8 cellular contexts compared by ENCODE assay signal in genomic region chr3:14401692-14402303, GRCh38. TPM values are rescaled to one million over a fixed set of nuclear protein-coding genes. Genes with fewer than 3 reads are reported as not detected.
DNase-seq lines count a peak whose midpoint lies in the region; ATAC-seq and TF ChIP-seq lines count a peak whose summit lies in the region.

No MANE protein-coding gene starts in this region.

- TF ChIP-seq POLR2A in ovary (IDR thresholded peaks at IDR 0.05): no peak

- H3K4me2 ChIP-seq in OCI-LY7 (ENCODE audit: low read length): peak overlapping the region; percentile 75

- H3K9ac ChIP-seq in ES-I3 (ENCODE audit: low read depth, low read length): peak overlapping the region; percentile 94

- CTCF ChIA-PET in OCI-LY7 (lab: Charles Lee; ENCODE audit: unreplicated experiment): interaction anchor here (0.8 to 3.6 kb wide), 4 partner anchors 23 to 58 kb away, joined by 3 to 20 read pairs (median 4); no protein-coding TSS in a partner anchor

- no peaks in the 10 kb centered on the region for H3K27me3 ChIP-seq in ovary

- DNase-seq in OCI-LY7 (ENCODE audit: low spot score) (no peak), epithelial cell of prostate (ENCODE audit: low read depth, low spot score) (no peak), ovary (peak in 1 of 5 donors; percentile 42), NCI-H2196 treated with DMSO at 0.1 percent for 48 hours (lab: John Stamatoyannopoulos, UW; ENCODE audit: unreplicated experiment) (no peak), ecto neural progenitor cell (ENCODE audit: low spot score) (no peak)
- DNase-seq in stimulated activated CD4-positive, alpha-beta T cell treated with anti-CD3 and anti-CD28 coated beads, Interleukin-4, amount 100 ng/mL, for 4 hours: no peak

- H3K27ac ChIP-seq in OCI-LY7 (ENCODE audit: low read depth, low read length, poor library complexity, severe bottlenecking) (peak overlapping the region; percentile 91), epithelial cell of prostate (peak overlapping the region; percentile 25), ovary (peak overlapping the region in 1 of 2 donors; percentile 62)

- no peaks in the 10 kb centered on the region for H3K9me2 ChIP-seq in OCI-LY7 (ENCODE audit: insufficient read depth, low read length)

- no peak for ATAC-seq in HG03457 (IDR thresholded peaks at IDR 0.05; ENCODE audit: unreplicated experiment)

- peak overlapping the region; percentile 96 for H3K4me3 ChIP-seq in OCI-LY7 (ENCODE audit: low read depth, low read length, poor library complexity, severe bottlenecking)
- H3K4me3 ChIP-seq in ovary: peak overlapping the region; percentile 43

- no peak for TF ChIP-seq EP300 in ovary (IDR thresholded peaks at IDR 0.05)

- POLR2A ChIA-PET in OCI-LY7 (lab: Charles Lee): interaction anchor here (0.7 to 5.2 kb wide), 9 partner anchors 10 to 56 kb away, joined by 3 to 32 read pairs (median 6); no protein-coding TSS in a partner anchor

- TSS peak; percentile 82 for BruUV-seq in OCI-LY7 (replicated peaks; lab: Mats Ljungman, UMichigan)

- TF ChIP-seq CTCF in OCI-LY7 (conservative IDR thresholded peaks at IDR 0.05; ENCODE audit: low read length): no peak
- no peak for TF ChIP-seq CTCF in ovary (IDR thresholded peaks at IDR 0.05)

- WGBS in ovary, 3 donors: 44 to 52% (median 44%) methylated on average over 17 to 22 of the region's 22 CpGs

- peaks cover 27% of the 10 kb centered on the region for H4K20me1 ChIP-seq in OCI-LY7 (ENCODE audit: insufficient read depth, low read length)

- peaks cover 11% of the 10 kb centered on the region; the same call in 1 of the 2 replicates for H3K4me1 ChIP-seq in ES-I3 (ENCODE audit: insufficient read depth, low read length)
- peaks cover 75% of the 10 kb centered on the region for H3K4me1 ChIP-seq in OCI-LY7 (ENCODE audit: insufficient read depth, low read length, poor library complexity, severe bottlenecking)
- H3K4me1 ChIP-seq in ovary (ENCODE audit: insufficient read depth): peaks cover 7% of the 10 kb centered on the region

- H2AFZ ChIP-seq in OCI-LY7 (ENCODE audit: low read length): peak overlapping the region; percentile 51

- peaks cover 43% of the 10 kb centered on the region for H3K79me2 ChIP-seq in OCI-LY7 (ENCODE audit: insufficient read depth, low read depth, low read length)

- H3K9me3 ChIP-seq in ES-I3 (ENCODE audit: control insufficient read depth, insufficient read depth, low read length) (no peaks in the 10 kb centered on the region), OCI-LY7 (ENCODE audit: low read length) (no peaks in the 10 kb centered on the region), ovary (no peaks in the 10 kb centered on the region)

- intact Hi-C loops in OCI-LY7 (cut with micrococcal nuclease; ENCODE audit: unreplicated experiment) (loop anchor here (1.0 to 10.0 kb wide), 8 partner anchors 12 to 1737 kb away; partner anchors contain the start of gene RAF1), ovary (cut with DNase I) (loop anchor here (5.0 to 10.0 kb wide), 7 partner anchors 53 to 199 kb away; no protein-coding TSS in a partner anchor)

- H3K36me3 ChIP-seq in ES-I3 (ENCODE audit: insufficient read depth, low read length) (no peaks in the 10 kb centered on the region), OCI-LY7 (ENCODE audit: insufficient read depth, low read length) (peaks cover 37% of the 10 kb centered on the region), ovary (no peaks in the 10 kb centered on the region)

RNA-seq across cellular contexts. Expression of gene SLC6A6, which starts 0.6 kb away (rescaled TPM):
- total RNA-seq in OCI-LY7 (2014; rRNA removed; shearing (Covaris generic)): 36.7 and 43.0 TPM in 2 replicates
- total RNA-seq in OCI-LY7 (2022) (44.6 and 51.8 TPM in 2 replicates), ovary (100 to 1,000 TPM in 3 of 7 donors, 10 to 100 TPM in 4; 32.5 to 141 (median 80.5) TPM)
- 10 to 100 TPM; 37.6 to 81.1 TPM for polyA plus RNA-seq in ovary
